ENCODE assay signal across 8 cellular contexts in the genomic region with DNA sequence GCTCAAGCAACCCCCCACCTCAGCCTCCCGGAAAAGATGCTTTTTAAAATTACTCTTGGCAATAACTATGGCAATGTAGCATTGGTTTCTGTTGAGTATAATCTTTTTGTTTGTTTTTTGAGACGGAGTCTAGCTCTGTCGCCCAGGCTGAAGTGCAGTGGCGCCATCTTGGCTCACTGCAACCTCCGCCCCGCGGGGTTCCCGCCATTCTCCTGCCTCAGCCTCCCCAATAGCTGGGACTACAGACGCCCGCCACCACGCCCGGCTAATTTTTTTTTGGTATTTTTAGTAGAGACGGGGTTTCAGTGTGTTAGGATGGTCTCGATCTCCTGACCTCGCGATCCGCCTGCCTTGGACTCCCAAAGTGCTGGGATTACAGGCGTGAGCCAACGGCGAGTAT. TPM values are rescaled to one million over a fixed set of nuclear protein-coding genes. Genes with fewer than 3 reads are reported as not detected.
DNase-seq lines count a peak whose midpoint lies in the region; ATAC-seq and TF ChIP-seq lines count a peak whose summit lies in the region.
"Not testable (repeated sequence)": the region's sequence is repeated elsewhere in the genome, so short reads cannot be mapped to it uniquely, and the experiment has no call there.

No MANE protein-coding gene starts in this region.

- H3K79me2 ChIP-seq in HCT116 (ENCODE audit: insufficient read depth, low read length): peaks cover 58% of the 10 kb centered on the region
- H3K79me2 ChIP-seq in mammary epithelial cell (ENCODE audit: insufficient read depth, low read length): peaks cover 15% of the 10 kb centered on the region
- H3K79me2 ChIP-seq in smooth muscle cell (ENCODE audit: low read depth): peaks cover 34% of the 10 kb centered on the region

- dilution Hi-C loops in mammary epithelial cell (cut with HindIII; ENCODE audit: low sequenced_read_pairs): not testable (repeated sequence)

- H3K4me2 ChIP-seq in HCT116 (ENCODE audit: low read length) (peak overlapping the region; percentile 68), mammary epithelial cell (ENCODE audit: insufficient read depth, low read depth, low read length) (peak overlapping the region; percentile 61), smooth muscle cell (peak overlapping the region; percentile 83)

- not testable (repeated sequence) for BruUV-seq in HCT116 (replicated peaks; lab: Mats Ljungman, UMichigan); mammary epithelial cell (replicated peaks; lab: Mats Ljungman, UMichigan)

- H4K20me1 ChIP-seq in HCT116 (ENCODE audit: insufficient read depth); mammary epithelial cell (ENCODE audit: insufficient read depth, low read length); smooth muscle cell (ENCODE audit: low read depth): not testable (repeated sequence)

- CTCF ChIA-PET in AG04450 (lab: Charles Lee): interaction anchor here (0.9 to 6.3 kb wide), 9 partner anchors 11 to 240 kb away, joined by 3 to 48 read pairs (median 5); partner anchors contain the start of gene NUDT9
- CTCF ChIA-PET in HCT116 (lab: Charles Lee): interaction anchor here (1.6 kb wide), 1 partner anchor 8 kb away, joined by 6 read pairs; no protein-coding TSS in a partner anchor
- CTCF ChIA-PET in activated CD4-positive, alpha-beta T cell treated with anti-CD3 and anti-CD28 coated beads, Interleukin-2, amount 10 ng/mL, durations not matched to agents 7 days and 5 days (lab: Charles Lee): interaction anchor here (0.7 to 2.2 kb wide), 4 partner anchors 10 to 100 kb away, joined by 3 to 13 read pairs (median 3); no protein-coding TSS in a partner anchor
- CTCF ChIA-PET in mammary epithelial cell (lab: Charles Lee; ENCODE audit: low non-redundant PET): not testable (repeated sequence)

- intact Hi-C loops in HCT116 (cut with micrococcal nuclease): loop anchor here (2.0 kb wide), 1 partner anchor 33 kb away; the partner anchor contains the start of gene NUDT9
- intact Hi-C loops in mammary epithelial cell (cut with micrococcal nuclease): not testable (repeated sequence)
- intact Hi-C loops in heart right ventricle (cut with DNase I): loop anchor here in 2 of 10 donors (2.0 kb wide), 1 partner anchor 33 kb away; the partner anchor contains the start of gene NUDT9 (in 2 of the 2)

- peak overlapping the region; percentile 95 for H3K4me3 Mint-ChIP-seq in activated CD4-positive, alpha-beta T cell treated with anti-CD3 and anti-CD28 coated beads, Interleukin-2, amount 10 ng/mL, durations not matched to agents 7 days and 5 days

- not testable (repeated sequence) for TF ChIP-seq CTCF in AG04450 (IDR thresholded peaks at IDR 0.05; ENCODE audit: low read depth, low read length); HCT116 (IDR thresholded peaks at IDR 0.05 in 2 of 3, conservative IDR thresholded peaks at IDR 0.05 in 1 of 3; ENCODE audit: borderline replicate concordance in 1 of 3, insufficient read depth in 1 of 3, low read depth in 2 of 3, low read length in 2 of 3); mammary epithelial cell (conservative IDR thresholded peaks at IDR 0.05 in 1 of 2, IDR thresholded peaks at IDR 0.05 in 1 of 2; ENCODE audit: extremely low read depth in 1 of 2, insufficient read depth in 1 of 2, low read depth in 1 of 2, low read length in 2 of 2); heart right ventricle (IDR thresholded peaks at IDR 0.05); smooth muscle cell (IDR thresholded peaks at IDR 0.05; ENCODE audit: borderline replicate concordance, insufficient read depth, poor library complexity, severe bottlenecking)

- not testable (repeated sequence) for H3K9me2 ChIP-seq in HCT116 (ENCODE audit: insufficient read depth)

- RAD21 ChIA-PET in HCT116 (lab: Charles Lee; ENCODE audit: low non-redundant PET in 1 of 2, low total read pairs in 2 of 2, uncharacterized antibody in 2 of 2, unreplicated experiment in 2 of 2): not testable (repeated sequence)

- not testable (repeated sequence) for H3F3A ChIP-seq in smooth muscle cell (ENCODE audit: low read depth)

- H3K9ac ChIP-seq in HCT116 (ENCODE audit: low read length): peak overlapping the region; percentile 81
- peak overlapping the region; percentile 89 for H3K9ac ChIP-seq in NT2/D1 (ENCODE audit: insufficient read length, low read depth)
- not testable (repeated sequence) for H3K9ac ChIP-seq in mammary epithelial cell (ENCODE audit: insufficient read depth, low read length); smooth muscle cell (ENCODE audit: low read depth)
- peak overlapping the region; percentile 86 for H3K9ac ChIP-seq in muscle layer of colon (ENCODE audit: low read length)

- not testable (repeated sequence) for H3K27me3 Mint-ChIP-seq in activated CD4-positive, alpha-beta T cell treated with anti-CD3 and anti-CD28 coated beads, Interleukin-2, amount 10 ng/mL, durations not matched to agents 7 days and 5 days

- not testable (repeated sequence) for TF ChIP-seq RAD21 in HCT116 (IDR thresholded peaks at IDR 0.05; ENCODE audit: low read depth)

- peak overlapping the region; percentile 48 for H2AFZ ChIP-seq in HCT116 (ENCODE audit: low read depth, low read length, poor library complexity, severe bottlenecking)
- not testable (repeated sequence) for H2AFZ ChIP-seq in mammary epithelial cell (ENCODE audit: low read depth, low read length); smooth muscle cell (ENCODE audit: low read depth)

- H3K36me3 ChIP-seq in HCT116 (ENCODE audit: control insufficient read depth in 1 of 2, insufficient read depth in 2 of 2, low read length in 2 of 2); mammary epithelial cell (ENCODE audit: insufficient read depth, low read length); heart right ventricle; muscle layer of colon (ENCODE audit: insufficient read depth, low read length); smooth muscle cell (ENCODE audit: low read depth): not testable (repeated sequence)
- peaks cover 16% of the 10 kb centered on the region for H3K36me3 ChIP-seq in NT2/D1 (ENCODE audit: insufficient read depth, insufficient read length, low read length)

- peaks cover 33% of the 10 kb centered on the region for H3K36me3 Mint-ChIP-seq in activated CD4-positive, alpha-beta T cell treated with anti-CD3 and anti-CD28 coated beads, Interleukin-2, amount 10 ng/mL, durations not matched to agents 7 days and 5 days (ENCODE audit: low read depth)

- not testable (repeated sequence) for DNase-seq in AG04450 (ENCODE audit: low read depth, low spot score); HCT116 (ENCODE audit: low read depth, low spot score); NT2/D1 (ENCODE audit: low read depth, low spot score); activated CD4-positive, alpha-beta T cell treated with anti-CD3 and anti-CD28 coated beads, Interleukin-2, amount 10 ng/mL, durations not matched to agents 7 days and 5 days; mammary epithelial cell; smooth muscle cell (lab: John Stamatoyannopoulos, UW; ENCODE audit: unreplicated experiment)
- peak in 1 of 2 donors; percentile 20 for DNase-seq in heart right ventricle

- not testable (repeated sequence) for TF ChIP-seq POLR2A in HCT116 (IDR thresholded peaks at IDR 0.05; ENCODE audit: borderline replicate concordance, extremely low read depth, insufficient read depth, insufficient read length)

- H3K27ac ChIP-seq in AG04450 (ENCODE audit: low read depth, low read length); mammary epithelial cell (ENCODE audit: insufficient read depth, low read depth, low read length); muscle layer of colon (ENCODE audit: low read depth, low read length); smooth muscle cell (ENCODE audit: low read depth): not testable (repeated sequence)
- H3K27ac ChIP-seq in HCT116 (ENCODE audit: low read depth, low read length): peak overlapping the region; percentile 70
- H3K27ac ChIP-seq in heart right ventricle: peak overlapping the region in 7 of 10 donors; percentile 84 to 95 (median 89)

- 92% methylated on average over 20 of the region's 20 CpGs for WGBS in mammary epithelial cell (ENCODE audit: low coverage, missing lambda C conversion rate)
- WGBS in heart right ventricle, 2 donors: 84 to 86% methylated on average over 20 of the region's 20 CpGs
- WGBS in smooth muscle cell (ENCODE audit: low lambda C conversion rate): 96% methylated on average over 20 of the region's 20 CpGs

- H3K27ac Mint-ChIP-seq in activated CD4-positive, alpha-beta T cell treated with anti-CD3 and anti-CD28 coated beads, Interleukin-2, amount 10 ng/mL, durations not matched to agents 7 days and 5 days: peak overlapping the region; percentile 92

- not testable (repeated sequence) for H3K27me3 ChIP-seq in AG04450 (ENCODE audit: control insufficient read depth, insufficient read depth, low read length); HCT116 (ENCODE audit: insufficient read depth, low read length); NT2/D1 (ENCODE audit: insufficient read depth, insufficient read length); mammary epithelial cell (ENCODE audit: insufficient read depth, low read length); heart right ventricle; muscle layer of colon (ENCODE audit: control insufficient read depth in 1 of 2, insufficient read depth in 2 of 2, low read length in 2 of 2); smooth muscle cell (ENCODE audit: low read depth)

- peaks cover 10% of the 10 kb centered on the region for H3K9me3 Mint-ChIP-seq in activated CD4-positive, alpha-beta T cell treated with anti-CD3 and anti-CD28 coated beads, Interleukin-2, amount 10 ng/mL, durations not matched to agents 7 days and 5 days

- H3K4me3 ChIP-seq in AG04450 (ENCODE audit: low read depth, low read length): peak overlapping the region; percentile 79
- peak overlapping the region; percentile 76 to 90 for H3K4me3 ChIP-seq in HCT116 (replicated peaks in 1 of 2; ENCODE audit: low read depth in 1 of 2, low read length in 2 of 2)
- peak overlapping the region; percentile 72 for H3K4me3 ChIP-seq in NT2/D1 (ENCODE audit: insufficient read length, low read depth)
- H3K4me3 ChIP-seq in mammary epithelial cell (replicated peaks in 1 of 3; ENCODE audit: insufficient read depth in 1 of 3, low read depth in 2 of 3, low read length in 3 of 3): peak overlapping the region in 2 of 3 experiments; percentile 68 to 76
- H3K4me3 ChIP-seq in heart right ventricle: peak overlapping the region; percentile 56 to 79 (median 68)
- H3K4me3 ChIP-seq in muscle layer of colon (ENCODE audit: low read depth in 1 of 2, low read length in 2 of 2): peak overlapping the region in 1 of 2 donors; percentile 92
- H3K4me3 ChIP-seq in smooth muscle cell: peak overlapping the region; percentile 70

- peaks cover 49% of the 10 kb centered on the region for H3K4me1 Mint-ChIP-seq in activated CD4-positive, alpha-beta T cell treated with anti-CD3 and anti-CD28 coated beads, Interleukin-2, amount 10 ng/mL, durations not matched to agents 7 days and 5 days

- peak; percentile 32; the same call in 1 of the 2 replicates for ATAC-seq in HCT116
- not testable (repeated sequence) for ATAC-seq in heart right ventricle

- POLR2A ChIA-PET in AG04450 (lab: Yijun Ruan, JAX) (interaction anchor here (0.9 to 1.7 kb wide), 4 partner anchors 12 to 71 kb away, joined by 3 to 27 read pairs (median 4); partner anchors contain the start of gene NUDT9), HCT116 (lab: Charles Lee) (interaction anchor here (1.0 to 2.0 kb wide), 4 partner anchors 8 to 30 kb away, joined by 3 to 12 read pairs (median 7); no protein-coding TSS in a partner anchor)
- POLR2A ChIA-PET in activated CD4-positive, alpha-beta T cell treated with anti-CD3 and anti-CD28 coated beads, Interleukin-2, amount 10 ng/mL, durations not matched to agents 7 days and 5 days (lab: Charles Lee): not testable (repeated sequence)

- in situ Hi-C loops in mammary epithelial cell (cut with MboI; ENCODE audit: low sequenced_read_pairs in 2 of 2): not testable (repeated sequence)

- not testable (repeated sequence) for H3K9me3 ChIP-seq in AG04450 (ENCODE audit: control insufficient read depth, insufficient read depth, low read length); HCT116 (ENCODE audit: control insufficient read depth in 1 of 2, insufficient read depth in 1 of 2, low read depth in 1 of 2, low read length in 2 of 2); NT2/D1 (ENCODE audit: insufficient read depth, low read length); mammary epithelial cell (replicated peaks; ENCODE audit: insufficient read depth, low read length); muscle layer of colon (ENCODE audit: low read length); smooth muscle cell (replicated peaks; ENCODE audit: low read depth)
- H3K9me3 ChIP-seq in heart right ventricle: peaks cover 0 to 23% (median 5%) of the 10 kb centered on the region in 11 donors

- H3K4me1 ChIP-seq in HCT116 (ENCODE audit: control insufficient read depth in 1 of 2, insufficient read depth in 2 of 2, low read length in 2 of 2) (peaks cover 0 to 11% of the 10 kb centered on the region in 2 experiments; a peak in 1 of 4 replicates), mammary epithelial cell (ENCODE audit: insufficient read depth, low read length) (peaks cover 16% of the 10 kb centered on the region), heart right ventricle (peaks cover 0 to 41% (median 25%) of the 10 kb centered on the region in 9 donors)
- H3K4me1 ChIP-seq in NT2/D1 (ENCODE audit: insufficient read depth, insufficient read length); muscle layer of colon (ENCODE audit: insufficient read depth, low read length); smooth muscle cell (ENCODE audit: low read depth): not testable (repeated sequence)

RNA-seq across cellular contexts. Expression of gene HSD17B11, which starts 0.9 kb away (rescaled TPM):
- polyA plus RNA-seq in AG04450 (2011; rRNA removed): 32.4 and 49.7 TPM in 2 replicates
- 12.9 and 19.8 TPM in 2 replicates for polyA minus RNA-seq in AG04450 (2011; rRNA and poly(A)+ RNA removed)
- total RNA-seq in HCT116 (2021; ENCODE audit: unreplicated experiment): 47.4 TPM
- 25.5 and 34.5 TPM in 2 replicates for polyA plus RNA-seq in HCT116 (2012)
- total RNA-seq in activated CD4-positive, alpha-beta T cell treated with anti-CD3 and anti-CD28 coated beads, Interleukin-2, amount 10 ng/mL, durations not matched to agents 7 days and 5 days: 10 to 100 TPM; 33.6 TPM
- 1 to 10 TPM; 3.8 to 4.2 TPM for total RNA-seq in mammary epithelial cell
- polyA plus RNA-seq in mammary epithelial cell: 4.4 TPM
- polyA minus RNA-seq in mammary epithelial cell: 5.3 TPM
- 10 to 100 TPM in 6 of 10 donors, 1 to 10 TPM in 4; 4.6 to 24.1 (median 11.9) TPM for total RNA-seq in heart right ventricle
- polyA plus RNA-seq in heart right ventricle: 10 to 100 TPM; 24.1 to 25.4 TPM
- total RNA-seq in smooth muscle cell: 26.0 and 52.2 TPM in 2 replicates
- polyA plus RNA-seq in smooth muscle cell: 10.7 and 12.8 TPM in 2 replicates

RNA-seq across cellular contexts. Expression of gene NUDT9, which starts 32.3 kb away (rescaled TPM):
- polyA plus RNA-seq in AG04450 (2011; rRNA removed): 22.9 and 31.4 TPM in 2 replicates
- 12.6 and 16.7 TPM in 2 replicates for polyA minus RNA-seq in AG04450 (2011; rRNA and poly(A)+ RNA removed)
- total RNA-seq in HCT116 (2021; ENCODE audit: unreplicated experiment): 13.5 TPM
- 7.5 and 9.1 TPM in 2 replicates for polyA plus RNA-seq in HCT116 (2012)
- total RNA-seq in activated CD4-positive, alpha-beta T cell treated with anti-CD3 and anti-CD28 coated beads, Interleukin-2, amount 10 ng/mL, durations not matched to agents 7 days and 5 days: 10 to 100 TPM; 11.7 to 11.9 TPM
- total RNA-seq in mammary epithelial cell: 10 to 100 TPM; 11.0 to 20.4 TPM
- 16.8 TPM for polyA plus RNA-seq in mammary epithelial cell
- 17.5 TPM for polyA minus RNA-seq in mammary epithelial cell
- total RNA-seq in heart right ventricle: 10 to 100 TPM; 24.1 to 33.0 (median 27.7) TPM
- 10 to 100 TPM; 48.4 to 56.0 TPM for polyA plus RNA-seq in heart right ventricle
- total RNA-seq in smooth muscle cell: 8.0 and 10.5 TPM in 2 replicates
- 20.7 and 26.5 TPM in 2 replicates for polyA plus RNA-seq in smooth muscle cell
